ENCODE assay signal across 38 cellular contexts in genomic region chr3:135458539-135458938, GRCh38.
"Had no signal": no experiment of that assay in that cellular context is flagged by ENCODE, and none has a peak within 500 bp of the region (broad histone marks: within the 10 kb centered on the region; RNA-seq: fewer than 3 reads in every experiment).

No MANE protein-coding gene starts in this region.

- FAIRE-seq: TTC549 had no signal

- H3K36me3 Mint-ChIP-seq: activated CD8-positive, alpha-beta memory T cell treated with anti-CD3 and anti-CD28 coated beads, Interleukin-2, amount 10 ng/mL, durations not matched to agents 7 days and 5 days; activated naive CD4-positive, alpha-beta T cell treated with anti-CD3 and anti-CD28 coated beads, Interleukin-2, amount 10 ng/mL, durations not matched to agents 7 days and 5 days; activated naive CD4-positive, alpha-beta T cell treated with anti-CD3 and anti-CD28 coated beads, Interleukin-2, amount 50 U/mL, for 24 hours; activated naive CD8-positive, alpha-beta T cell; activated naive CD8-positive, alpha-beta T cell treated with anti-CD3 and anti-CD28 coated beads, Interleukin-2, amount 10 ng/mL, durations not matched to agents 7 days and 5 days; brain had no signal

- H3K4me3 Mint-ChIP-seq: activated CD4-positive, alpha-beta memory T cell treated with anti-CD3 and anti-CD28 coated beads, Interleukin-2, amount 10 ng/mL, durations not matched to agents 7 days and 5 days; activated CD4-positive, alpha-beta T cell treated with anti-CD3 and anti-CD28 coated beads for 36 hours; activated CD4-positive, alpha-beta T cell treated with anti-CD3 and anti-CD28 coated beads, Interleukin-2, amount 10 ng/mL, durations not matched to agents 7 days and 5 days; activated CD8-positive, alpha-beta memory T cell treated with anti-CD3 and anti-CD28 coated beads, Interleukin-2, amount 10 ng/mL, durations not matched to agents 7 days and 5 days; activated CD8-positive, alpha-beta T cell treated with anti-CD3 and anti-CD28 coated beads, Interleukin-2, amount 10 ng/mL, durations not matched to agents 7 days and 5 days; activated naive CD4-positive, alpha-beta T cell treated with anti-CD3 and anti-CD28 coated beads, Interleukin-2, amount 10 ng/mL, durations not matched to agents 7 days and 5 days; activated naive CD4-positive, alpha-beta T cell treated with anti-CD3 and anti-CD28 coated beads, Interleukin-2, amount 50 U/mL, for 24 hours; activated naive CD8-positive, alpha-beta T cell; activated naive CD8-positive, alpha-beta T cell treated with anti-CD3 and anti-CD28 coated beads, Interleukin-2, amount 10 ng/mL, durations not matched to agents 7 days and 5 days; activated naive CD8-positive, alpha-beta T cell treated with anti-CD3 and anti-CD28 coated beads, Interleukin-2, amount 50 U/mL, for 24 hours; activated T-cell treated with anti-CD3 and anti-CD28 coated beads, Interleukin-2, amount 50 U/mL, for 24 hours; brain; central memory CD8-positive, alpha-beta T cell; T-helper 1 cell treated with Interleukin-12 subunit alpha and Interleukin-12 subunit beta and Interleukin-4 antibody, amounts not matched to agents 30 μg/mL and 1 μg/mL, for 36 hours; T-helper 2 cell treated with Interferon-gamma antibody and Interleukin-4, amounts not matched to agents 5 μg/mL and 100 μg/mL, for 36 hours; WTC11 had no signal

- H3K27ac ChIP-seq: ascending aorta, cardiac muscle cell, WERI-Rb-1 had no signal

- H3K27me3 Mint-ChIP-seq: activated CD4-positive, alpha-beta memory T cell treated with anti-CD3 and anti-CD28 coated beads, Interleukin-2, amount 10 ng/mL, durations not matched to agents 7 days and 5 days; activated CD4-positive, alpha-beta T cell treated with anti-CD3 and anti-CD28 coated beads, Interleukin-2, amount 10 ng/mL, durations not matched to agents 7 days and 5 days; activated CD8-positive, alpha-beta memory T cell treated with anti-CD3 and anti-CD28 coated beads, Interleukin-2, amount 10 ng/mL, durations not matched to agents 7 days and 5 days; activated naive CD4-positive, alpha-beta T cell treated with anti-CD3 and anti-CD28 coated beads, Interleukin-2, amount 10 ng/mL, durations not matched to agents 7 days and 5 days; activated naive CD8-positive, alpha-beta T cell; activated naive CD8-positive, alpha-beta T cell treated with anti-CD3 and anti-CD28 coated beads, Interleukin-2, amount 10 ng/mL, durations not matched to agents 7 days and 5 days; activated T-cell treated with anti-CD3 and anti-CD28 coated beads, Interleukin-2, amount 50 U/mL, for 24 hours; central memory CD8-positive, alpha-beta T cell had no signal

- H3K27ac Mint-ChIP-seq: activated CD4-positive, alpha-beta memory T cell treated with anti-CD3 and anti-CD28 coated beads, Interleukin-2, amount 10 ng/mL, durations not matched to agents 7 days and 5 days; activated CD4-positive, alpha-beta T cell treated with anti-CD3 and anti-CD28 coated beads for 36 hours; activated CD4-positive, alpha-beta T cell treated with anti-CD3 and anti-CD28 coated beads, Interleukin-2, amount 10 ng/mL, durations not matched to agents 7 days and 5 days; activated CD8-positive, alpha-beta memory T cell treated with anti-CD3 and anti-CD28 coated beads, Interleukin-2, amount 10 ng/mL, durations not matched to agents 7 days and 5 days; activated CD8-positive, alpha-beta T cell treated with anti-CD3 and anti-CD28 coated beads, Interleukin-2, amount 10 ng/mL, durations not matched to agents 7 days and 5 days; activated naive CD4-positive, alpha-beta T cell treated with anti-CD3 and anti-CD28 coated beads, Interleukin-2, amount 10 ng/mL, durations not matched to agents 7 days and 5 days; activated naive CD4-positive, alpha-beta T cell treated with anti-CD3 and anti-CD28 coated beads, Interleukin-2, amount 50 U/mL, for 24 hours; activated naive CD8-positive, alpha-beta T cell; activated naive CD8-positive, alpha-beta T cell treated with anti-CD3 and anti-CD28 coated beads, Interleukin-2, amount 10 ng/mL, durations not matched to agents 7 days and 5 days; activated naive CD8-positive, alpha-beta T cell treated with anti-CD3 and anti-CD28 coated beads, Interleukin-2, amount 50 U/mL, for 24 hours; activated T-cell treated with anti-CD3 and anti-CD28 coated beads, Interleukin-2, amount 50 U/mL, for 24 hours; activated T-helper 2 cell treated with anti-CD3 and anti-CD28 coated beads, Interferon-gamma antibody, Interleukin-2, Interleukin-4, amounts not matched to agents 10 μg/mL and 5 μg/mL and 100 μg/mL, durations not matched to agents 14 hours and 24 hours and 36 hours; T-helper 1 cell treated with Interleukin-12 subunit alpha and Interleukin-12 subunit beta and Interleukin-4 antibody, amounts not matched to agents 30 μg/mL and 1 μg/mL, for 36 hours; T-helper 2 cell treated with Interferon-gamma antibody and Interleukin-4, amounts not matched to agents 5 μg/mL and 100 μg/mL, for 36 hours; WTC11 had no signal

- DNase-seq: activated CD4-positive, alpha-beta memory T cell treated with anti-CD3 and anti-CD28 coated beads, Interleukin-2, amount 10 ng/mL, durations not matched to agents 7 days and 5 days; activated CD4-positive, alpha-beta T cell treated with anti-CD3 and anti-CD28 coated beads for 1 hour; activated CD4-positive, alpha-beta T cell treated with anti-CD3 and anti-CD28 coated beads for 36 hours; activated CD4-positive, alpha-beta T cell treated with anti-CD3 and anti-CD28 coated beads for 48 hours; activated CD4-positive, alpha-beta T cell treated with anti-CD3 and anti-CD28 coated beads, Interleukin-2, amount 10 ng/mL, durations not matched to agents 7 days and 5 days; activated CD4-positive, alpha-beta T cell treated with anti-CD3 and anti-CD28 coated beads, Interleukin-2, amount 50 U/mL, for 48 hours; activated CD4-positive, CD25-positive, alpha-beta regulatory T cell; activated CD8-positive, alpha-beta memory T cell treated with anti-CD3 and anti-CD28 coated beads for 24 hours; activated CD8-positive, alpha-beta memory T cell treated with anti-CD3 and anti-CD28 coated beads, Interleukin-2, amount 10 ng/mL, durations not matched to agents 7 days and 5 days; activated CD8-positive, alpha-beta memory T cell treated with anti-CD3 and anti-CD28 coated beads, Interleukin-2, amount 50 U/mL, for 48 hours; activated CD8-positive, alpha-beta T cell treated with anti-CD3 and anti-CD28 coated beads, Interleukin-2, amount 10 ng/mL, durations not matched to agents 7 days and 5 days; activated effector memory CD4-positive, alpha-beta T cell treated with Interleukin-2 at 50 U/mL for 16 hours; activated gamma-delta T cell; activated naive CD4-positive, alpha-beta T cell treated with anti-CD3 and anti-CD28 coated beads, Interleukin-2, amount 10 ng/mL, durations not matched to agents 7 days and 5 days; activated naive CD4-positive, alpha-beta T cell treated with Interleukin-2 at 50 U/mL for 16 hours; activated naive CD8-positive, alpha-beta T cell treated with anti-CD3 and anti-CD28 coated beads, Interleukin-2, amount 10 ng/mL, durations not matched to agents 7 days and 5 days; activated naive CD8-positive, alpha-beta T cell treated with anti-CD3 and anti-CD28 coated beads, Interleukin-2, amount 50 U/mL, for 24 hours; activated T-cell treated with anti-CD3 and anti-CD28 coated beads, Interleukin-2, amount 50 U/mL, for 24 hours; activated T-cell treated with anti-CD3 and anti-CD28 coated beads, Interleukin-2, amount 50 U/mL, for 48 hours; amygdala; anterior cingulate cortex; caudate nucleus; cerebellar nuclear complex; T-helper 2 cell; T-helper 9 cell; WERI-Rb-1 had no signal

- H3K36me3 ChIP-seq: ascending aorta, cardiac muscle cell, WERI-Rb-1 had no signal

- H3K4me3 ChIP-seq: ascending aorta, cardiac muscle cell had no signal

- H3K9me3 ChIP-seq: ascending aorta had no signal

- H3K4me1 ChIP-seq: ascending aorta had no signal

- H3K4me1 Mint-ChIP-seq: activated CD4-positive, alpha-beta memory T cell treated with anti-CD3 and anti-CD28 coated beads, Interleukin-2, amount 10 ng/mL, durations not matched to agents 7 days and 5 days; activated CD4-positive, alpha-beta T cell treated with anti-CD3 and anti-CD28 coated beads for 36 hours; activated CD4-positive, alpha-beta T cell treated with anti-CD3 and anti-CD28 coated beads, Interleukin-2, amount 10 ng/mL, durations not matched to agents 7 days and 5 days; activated CD8-positive, alpha-beta memory T cell treated with anti-CD3 and anti-CD28 coated beads, Interleukin-2, amount 10 ng/mL, durations not matched to agents 7 days and 5 days; activated naive CD4-positive, alpha-beta T cell treated with anti-CD3 and anti-CD28 coated beads, Interleukin-2, amount 10 ng/mL, durations not matched to agents 7 days and 5 days; activated naive CD4-positive, alpha-beta T cell treated with anti-CD3 and anti-CD28 coated beads, Interleukin-2, amount 50 U/mL, for 24 hours; activated naive CD8-positive, alpha-beta T cell treated with anti-CD3 and anti-CD28 coated beads, Interleukin-2, amount 10 ng/mL, durations not matched to agents 7 days and 5 days; activated naive CD8-positive, alpha-beta T cell treated with anti-CD3 and anti-CD28 coated beads, Interleukin-2, amount 50 U/mL, for 24 hours; central memory CD8-positive, alpha-beta T cell had no signal

- ATAC-seq: activated CD4-positive, alpha-beta T cell treated with anti-CD3 and anti-CD28 coated beads for 36 hours; activated CD4-positive, CD25-positive, alpha-beta regulatory T cell treated with anti-CD3 and anti-CD28 coated beads, Interleukin-2, amount 50 U/mL, for 24 hours; activated CD8-positive, alpha-beta memory T cell treated with anti-CD3 and anti-CD28 coated beads, Interleukin-2, amount 10 ng/mL, durations not matched to agents 7 days and 5 days; activated CD8-positive, alpha-beta T cell treated with anti-CD3 and anti-CD28 coated beads, Interleukin-2, amount 10 ng/mL, durations not matched to agents 7 days and 5 days; activated naive CD8-positive, alpha-beta T cell treated with anti-CD3 and anti-CD28 coated beads, Interleukin-2, amount 50 U/mL, for 24 hours; WTC11 had no signal

- H3K9me3 Mint-ChIP-seq: activated CD4-positive, alpha-beta memory T cell treated with anti-CD3 and anti-CD28 coated beads, Interleukin-2, amount 10 ng/mL, durations not matched to agents 7 days and 5 days; activated CD4-positive, alpha-beta T cell treated with anti-CD3 and anti-CD28 coated beads, Interleukin-2, amount 10 ng/mL, durations not matched to agents 7 days and 5 days; activated naive CD4-positive, alpha-beta T cell treated with anti-CD3 and anti-CD28 coated beads, Interleukin-2, amount 10 ng/mL, durations not matched to agents 7 days and 5 days; activated T-cell treated with anti-CD3 and anti-CD28 coated beads, Interleukin-2, amount 50 U/mL, for 24 hours; activated T-helper 2 cell treated with anti-CD3 and anti-CD28 coated beads, Interferon-gamma antibody, Interleukin-2, Interleukin-4, amounts not matched to agents 10 μg/mL and 5 μg/mL and 100 μg/mL, durations not matched to agents 14 hours and 24 hours and 36 hours; T-helper 1 cell treated with Interleukin-12 subunit alpha and Interleukin-12 subunit beta and Interleukin-4 antibody, amounts not matched to agents 30 μg/mL and 1 μg/mL, for 36 hours; T-helper 2 cell treated with Interferon-gamma antibody and Interleukin-4, amounts not matched to agents 5 μg/mL and 100 μg/mL, for 36 hours had no signal

- H3K27me3 ChIP-seq: ascending aorta had no signal
